ENCODE assay signal across 8 cellular contexts in genomic region chr6:5135783-5136376, GRCh38. TPM values are rescaled to one million over a fixed set of nuclear protein-coding genes. Genes with fewer than 3 reads are reported as not detected.
DNase-seq lines count a peak whose midpoint lies in the region; ATAC-seq, FAIRE-seq and TF ChIP-seq lines count a peak whose summit lies in the region.

No MANE protein-coding gene starts in this region.

- no peaks in the 10 kb centered on the region for H3K27me3 ChIP-seq in hepatocyte

- no peaks in the 10 kb centered on the region for H3K9me3 ChIP-seq in hepatocyte (ENCODE audit: low read depth)

- H3K4me3 ChIP-seq in hepatocyte = no peak overlapping the region

- DNase-seq in ACHN (peak; percentile 55), GM18507 (ENCODE audit: extremely low spot score, insufficient read length, low read depth) (no peak), NOMO-1 treated with DMSO at 0.1 percent for 48 hours (lab: John Stamatoyannopoulos, UW; ENCODE audit: unreplicated experiment) (peak; percentile 33), hepatocyte (ENCODE audit: low spot score) (no peak), dedifferentiated amniotic fluid mesenchymal stem cell (ENCODE audit: extremely low spot score) (no peak)
- DNase-seq in activated T-cell treated with anti-CD3 and anti-CD28 coated beads, Interleukin-2, amount 50 U/mL, for 1 hour = peak; percentile 31
- peak; percentile 12 to 39 (median 25) for DNase-seq in stimulated activated CD4-positive, alpha-beta T cell treated with anti-CD3 and anti-CD28 coated beads, TNF-alpha, amount 100 ng/mL, for 48 hours (ENCODE audit: low read depth in 3 of 3)

- FAIRE-seq in GM18507 (lab: Jason Lieb, UNC) = peak; percentile 77

- no peaks in the 10 kb centered on the region for H3K79me2 ChIP-seq in hepatocyte

- H3K36me3 ChIP-seq in hepatocyte (replicated peaks; ENCODE audit: insufficient read depth, low read depth) = no peaks in the 10 kb centered on the region

- ATAC-seq in GM18868 (IDR thresholded peaks at IDR 0.05; ENCODE audit: unreplicated experiment) = no peak

- H4K20me1 ChIP-seq in hepatocyte (ENCODE audit: insufficient read depth, poor library complexity, severe bottlenecking) = no peaks in the 10 kb centered on the region

- H3K4me2 ChIP-seq in hepatocyte = no peak overlapping the region

- H3K4me1 ChIP-seq in hepatocyte (ENCODE audit: insufficient read depth) = no peaks in the 10 kb centered on the region

- WGBS in hepatocyte (ENCODE audit: low lambda C conversion rate, missing lambda C conversion rate) = 62% methylated on average over 9 of the region's 9 CpGs

- no peak overlapping the region for H3K27ac ChIP-seq in hepatocyte

- in situ Hi-C loops in ACHN (cut with HindIII; ENCODE audit: low pct_ligation_motif_present, low pct_unique_long_range_greater_than_20kb, low sequenced_read_pairs) = no loop called here

- no peak overlapping the region for H2AFZ ChIP-seq in hepatocyte

- TF ChIP-seq CTCF in hepatocyte (IDR thresholded peaks at IDR 0.05; ENCODE audit: poor library complexity) = peak; percentile 23

- H3K9me2 ChIP-seq in hepatocyte (replicated peaks; ENCODE audit: insufficient read depth) = no peaks in the 10 kb centered on the region

RNA-seq across cellular contexts. Expression of gene PPP1R3G, which starts 50.7 kb away (rescaled TPM):
- total RNA-seq in hepatocyte = 0.47 and 0.48 TPM in 2 replicates
- polyA plus RNA-seq in hepatocyte = 0.18 and 0.82 TPM in 2 replicates

Comparison
In these comparisons a context has a peak if more than half of its experiments do, and no peak if none do; other contexts are left out.
1. DNase-seq: peak in ACHN (single experiment), NOMO-1 treated with DMSO at 0.1 percent for 48 hours (single experiment), activated T-cell treated with anti-CD3 and anti-CD28 coated beads, Interleukin-2, amount 50 U/mL, for 1 hour (single experiment) and stimulated activated CD4-positive, alpha-beta T cell treated with anti-CD3 and anti-CD28 coated beads, TNF-alpha, amount 100 ng/mL, for 48 hours (3 of 3); none in GM18507 (single experiment), hepatocyte (single experiment) and dedifferentiated amniotic fluid mesenchymal stem cell (single experiment).